In the genomic region with DNA sequence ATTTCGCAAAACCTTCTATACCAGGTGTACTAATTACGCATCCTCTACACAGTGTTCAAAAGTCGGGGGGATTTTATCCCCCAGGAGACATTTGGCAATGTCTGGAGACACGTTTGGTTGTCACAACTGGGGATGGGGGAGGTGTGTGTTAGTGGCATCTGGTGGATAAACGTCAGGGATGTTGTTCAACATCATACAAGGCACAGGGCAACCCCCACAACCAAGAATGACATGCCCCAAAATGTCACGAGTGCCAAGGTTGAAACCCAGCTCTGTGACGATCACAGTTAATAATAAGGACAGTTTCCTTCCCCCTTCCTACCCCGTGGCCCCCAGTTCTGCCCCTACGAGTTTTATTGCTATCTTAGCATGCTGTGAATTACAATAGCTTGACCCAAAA, we compare ENCODE assay signal across 2 cellular contexts.
A peak's percentile ranks its signal among the peaks of the same experiment; 100 is the strongest.
TF ChIP-seq lines count a peak whose summit lies in the region.

No MANE protein-coding gene starts in this region.

TF ChIP-seq in GM23338, 12 proteins besides CTCF, POLR2A, EP300 and RAD21 (continues in another document):
- TF ChIP-seq, protein P1, sequence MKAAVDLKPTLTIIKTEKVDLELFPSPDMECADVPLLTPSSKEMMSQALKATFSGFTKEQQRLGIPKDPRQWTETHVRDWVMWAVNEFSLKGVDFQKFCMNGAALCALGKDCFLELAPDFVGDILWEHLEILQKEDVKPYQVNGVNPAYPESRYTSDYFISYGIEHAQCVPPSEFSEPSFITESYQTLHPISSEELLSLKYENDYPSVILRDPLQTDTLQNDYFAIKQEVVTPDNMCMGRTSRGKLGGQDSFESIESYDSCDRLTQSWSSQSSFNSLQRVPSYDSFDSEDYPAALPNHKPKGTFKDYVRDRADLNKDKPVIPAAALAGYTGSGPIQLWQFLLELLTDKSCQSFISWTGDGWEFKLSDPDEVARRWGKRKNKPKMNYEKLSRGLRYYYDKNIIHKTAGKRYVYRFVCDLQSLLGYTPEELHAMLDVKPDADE (IDR thresholded peaks at IDR 0.05), result no peak
- TF ChIP-seq STAT1 (IDR thresholded peaks at IDR 0.05; ENCODE audit: unreplicated experiment) (no peak), ZNF331 (CRISPR knock-in tag; IDR thresholded peaks at IDR 0.05; ENCODE audit: low read depth) (no peak), CREB1 (CRISPR knock-in tag; IDR thresholded peaks at IDR 0.05; ENCODE audit: low read depth) (no peak), EZH2 (IDR thresholded peaks at IDR 0.05; ENCODE audit: low read depth, unreplicated experiment) (no peak), JUNB (IDR thresholded peaks at IDR 0.05; ENCODE audit: unreplicated experiment) (no peak), NANOG (IDR thresholded peaks at IDR 0.05; ENCODE audit: borderline replicate concordance) (no peak), EZH2phosphoT487 (IDR thresholded peaks at IDR 0.05; ENCODE audit: unreplicated experiment) (no peak)
- TF ChIP-seq, protein P2, sequence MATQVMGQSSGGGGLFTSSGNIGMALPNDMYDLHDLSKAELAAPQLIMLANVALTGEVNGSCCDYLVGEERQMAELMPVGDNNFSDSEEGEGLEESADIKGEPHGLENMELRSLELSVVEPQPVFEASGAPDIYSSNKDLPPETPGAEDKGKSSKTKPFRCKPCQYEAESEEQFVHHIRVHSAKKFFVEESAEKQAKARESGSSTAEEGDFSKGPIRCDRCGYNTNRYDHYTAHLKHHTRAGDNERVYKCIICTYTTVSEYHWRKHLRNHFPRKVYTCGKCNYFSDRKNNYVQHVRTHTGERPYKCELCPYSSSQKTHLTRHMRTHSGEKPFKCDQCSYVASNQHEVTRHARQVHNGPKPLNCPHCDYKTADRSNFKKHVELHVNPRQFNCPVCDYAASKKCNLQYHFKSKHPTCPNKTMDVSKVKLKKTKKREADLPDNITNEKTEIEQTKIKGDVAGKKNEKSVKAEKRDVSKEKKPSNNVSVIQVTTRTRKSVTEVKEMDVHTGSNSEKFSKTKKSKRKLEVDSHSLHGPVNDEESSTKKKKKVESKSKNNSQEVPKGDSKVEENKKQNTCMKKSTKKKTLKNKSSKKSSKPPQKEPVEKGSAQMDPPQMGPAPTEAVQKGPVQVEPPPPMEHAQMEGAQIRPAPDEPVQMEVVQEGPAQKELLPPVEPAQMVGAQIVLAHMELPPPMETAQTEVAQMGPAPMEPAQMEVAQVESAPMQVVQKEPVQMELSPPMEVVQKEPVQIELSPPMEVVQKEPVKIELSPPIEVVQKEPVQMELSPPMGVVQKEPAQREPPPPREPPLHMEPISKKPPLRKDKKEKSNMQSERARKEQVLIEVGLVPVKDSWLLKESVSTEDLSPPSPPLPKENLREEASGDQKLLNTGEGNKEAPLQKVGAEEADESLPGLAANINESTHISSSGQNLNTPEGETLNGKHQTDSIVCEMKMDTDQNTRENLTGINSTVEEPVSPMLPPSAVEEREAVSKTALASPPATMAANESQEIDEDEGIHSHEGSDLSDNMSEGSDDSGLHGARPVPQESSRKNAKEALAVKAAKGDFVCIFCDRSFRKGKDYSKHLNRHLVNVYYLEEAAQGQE (IDR thresholded peaks at IDR 0.05; ENCODE audit: unreplicated experiment), result no peak
- TF ChIP-seq, protein P3, sequence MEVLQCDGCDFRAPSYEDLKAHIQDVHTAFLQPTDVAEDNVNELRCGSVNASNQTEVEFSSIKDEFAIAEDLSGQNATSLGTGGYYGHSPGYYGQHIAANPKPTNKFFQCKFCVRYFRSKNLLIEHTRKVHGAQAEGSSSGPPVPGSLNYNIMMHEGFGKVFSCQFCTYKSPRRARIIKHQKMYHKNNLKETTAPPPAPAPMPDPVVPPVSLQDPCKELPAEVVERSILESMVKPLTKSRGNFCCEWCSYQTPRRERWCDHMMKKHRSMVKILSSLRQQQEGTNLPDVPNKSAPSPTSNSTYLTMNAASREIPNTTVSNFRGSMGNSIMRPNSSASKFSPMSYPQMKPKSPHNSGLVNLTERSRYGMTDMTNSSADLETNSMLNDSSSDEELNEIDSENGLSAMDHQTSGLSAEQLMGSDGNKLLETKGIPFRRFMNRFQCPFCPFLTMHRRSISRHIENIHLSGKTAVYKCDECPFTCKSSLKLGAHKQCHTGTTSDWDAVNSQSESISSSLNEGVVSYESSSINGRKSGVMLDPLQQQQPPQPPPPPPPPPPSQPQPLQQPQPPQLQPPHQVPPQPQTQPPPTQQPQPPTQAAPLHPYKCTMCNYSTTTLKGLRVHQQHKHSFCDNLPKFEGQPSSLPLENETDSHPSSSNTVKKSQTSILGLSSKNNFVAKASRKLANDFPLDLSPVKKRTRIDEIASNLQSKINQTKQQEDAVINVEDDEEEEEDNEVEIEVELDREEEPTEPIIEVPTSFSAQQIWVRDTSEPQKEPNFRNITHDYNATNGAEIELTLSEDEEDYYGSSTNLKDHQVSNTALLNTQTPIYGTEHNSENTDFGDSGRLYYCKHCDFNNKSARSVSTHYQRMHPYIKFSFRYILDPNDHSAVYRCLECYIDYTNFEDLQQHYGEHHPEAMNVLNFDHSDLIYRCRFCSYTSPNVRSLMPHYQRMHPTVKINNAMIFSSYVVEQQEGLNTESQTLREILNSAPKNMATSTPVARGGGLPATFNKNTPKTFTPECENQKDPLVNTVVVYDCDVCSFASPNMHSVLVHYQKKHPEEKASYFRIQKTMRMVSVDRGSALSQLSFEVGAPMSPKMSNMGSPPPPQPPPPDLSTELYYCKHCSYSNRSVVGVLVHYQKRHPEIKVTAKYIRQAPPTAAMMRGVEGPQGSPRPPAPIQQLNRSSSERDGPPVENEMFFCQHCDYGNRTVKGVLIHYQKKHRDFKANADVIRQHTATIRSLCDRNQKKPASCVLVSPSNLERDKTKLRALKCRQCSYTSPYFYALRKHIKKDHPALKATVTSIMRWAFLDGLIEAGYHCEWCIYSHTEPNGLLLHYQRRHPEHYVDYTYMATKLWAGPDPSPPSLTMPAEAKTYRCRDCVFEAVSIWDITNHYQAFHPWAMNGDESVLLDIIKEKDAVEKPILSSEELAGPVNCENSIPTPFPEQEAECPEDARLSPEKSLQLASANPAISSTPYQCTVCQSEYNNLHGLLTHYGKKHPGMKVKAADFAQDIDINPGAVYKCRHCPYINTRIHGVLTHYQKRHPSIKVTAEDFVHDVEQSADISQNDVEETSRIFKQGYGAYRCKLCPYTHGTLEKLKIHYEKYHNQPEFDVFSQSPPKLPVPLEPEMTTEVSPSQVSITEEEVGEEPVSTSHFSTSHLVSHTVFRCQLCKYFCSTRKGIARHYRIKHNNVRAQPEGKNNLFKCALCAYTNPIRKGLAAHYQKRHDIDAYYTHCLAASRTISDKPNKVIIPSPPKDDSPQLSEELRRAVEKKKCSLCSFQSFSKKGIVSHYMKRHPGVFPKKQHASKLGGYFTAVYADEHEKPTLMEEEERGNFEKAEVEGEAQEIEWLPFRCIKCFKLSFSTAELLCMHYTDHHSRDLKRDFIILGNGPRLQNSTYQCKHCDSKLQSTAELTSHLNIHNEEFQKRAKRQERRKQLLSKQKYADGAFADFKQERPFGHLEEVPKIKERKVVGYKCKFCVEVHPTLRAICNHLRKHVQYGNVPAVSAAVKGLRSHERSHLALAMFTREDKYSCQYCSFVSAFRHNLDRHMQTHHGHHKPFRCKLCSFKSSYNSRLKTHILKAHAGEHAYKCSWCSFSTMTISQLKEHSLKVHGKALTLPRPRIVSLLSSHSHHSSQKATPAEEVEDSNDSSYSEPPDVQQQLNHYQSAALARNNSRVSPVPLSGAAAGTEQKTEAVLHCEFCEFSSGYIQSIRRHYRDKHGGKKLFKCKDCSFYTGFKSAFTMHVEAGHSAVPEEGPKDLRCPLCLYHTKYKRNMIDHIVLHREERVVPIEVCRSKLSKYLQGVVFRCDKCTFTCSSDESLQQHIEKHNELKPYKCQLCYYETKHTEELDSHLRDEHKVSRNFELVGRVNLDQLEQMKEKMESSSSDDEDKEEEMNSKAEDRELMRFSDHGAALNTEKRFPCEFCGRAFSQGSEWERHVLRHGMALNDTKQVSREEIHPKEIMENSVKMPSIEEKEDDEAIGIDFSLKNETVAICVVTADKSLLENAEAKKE (CRISPR knock-in tag; IDR thresholded peaks at IDR 0.05), result no peak

TF ChIP-seq in GM12878, 131 proteins besides CTCF, POLR2A, EP300 and RAD21 (continues in another document):
- TF ChIP-seq RUNX3 (IDR thresholded peaks at IDR 0.05; ENCODE audit: low read length) (no peak), TCF12 (IDR thresholded peaks at IDR 0.05; ENCODE audit: low read depth, low read length) (peak; percentile 49; the same call in 1 of the 2 replicates), MYC (IDR thresholded peaks at IDR 0.05; ENCODE audit: insufficient read depth, insufficient read length, insufficient replicate concordance, low read length, severe bottlenecking) (no peak), RELA (IDR thresholded peaks at IDR 0.05; ENCODE audit: borderline replicate concordance, partially characterized antibody) (no peak), ZNF384 (IDR thresholded peaks at IDR 0.05; ENCODE audit: borderline replicate concordance, low read depth, low read length) (no peak), MTA2 (IDR thresholded peaks at IDR 0.05; ENCODE audit: low read depth) (peak; percentile 48; the same call in 1 of the 2 replicates), NBN (IDR thresholded peaks at IDR 0.05) (peak; percentile 40; the same call in 1 of the 2 replicates), ZNF274 (IDR thresholded peaks at IDR 0.05; ENCODE audit: insufficient read depth, insufficient read length) (no peak), CREB1 (IDR thresholded peaks at IDR 0.05; ENCODE audit: low read depth) (no peak)
- TF ChIP-seq, protein P4, sequence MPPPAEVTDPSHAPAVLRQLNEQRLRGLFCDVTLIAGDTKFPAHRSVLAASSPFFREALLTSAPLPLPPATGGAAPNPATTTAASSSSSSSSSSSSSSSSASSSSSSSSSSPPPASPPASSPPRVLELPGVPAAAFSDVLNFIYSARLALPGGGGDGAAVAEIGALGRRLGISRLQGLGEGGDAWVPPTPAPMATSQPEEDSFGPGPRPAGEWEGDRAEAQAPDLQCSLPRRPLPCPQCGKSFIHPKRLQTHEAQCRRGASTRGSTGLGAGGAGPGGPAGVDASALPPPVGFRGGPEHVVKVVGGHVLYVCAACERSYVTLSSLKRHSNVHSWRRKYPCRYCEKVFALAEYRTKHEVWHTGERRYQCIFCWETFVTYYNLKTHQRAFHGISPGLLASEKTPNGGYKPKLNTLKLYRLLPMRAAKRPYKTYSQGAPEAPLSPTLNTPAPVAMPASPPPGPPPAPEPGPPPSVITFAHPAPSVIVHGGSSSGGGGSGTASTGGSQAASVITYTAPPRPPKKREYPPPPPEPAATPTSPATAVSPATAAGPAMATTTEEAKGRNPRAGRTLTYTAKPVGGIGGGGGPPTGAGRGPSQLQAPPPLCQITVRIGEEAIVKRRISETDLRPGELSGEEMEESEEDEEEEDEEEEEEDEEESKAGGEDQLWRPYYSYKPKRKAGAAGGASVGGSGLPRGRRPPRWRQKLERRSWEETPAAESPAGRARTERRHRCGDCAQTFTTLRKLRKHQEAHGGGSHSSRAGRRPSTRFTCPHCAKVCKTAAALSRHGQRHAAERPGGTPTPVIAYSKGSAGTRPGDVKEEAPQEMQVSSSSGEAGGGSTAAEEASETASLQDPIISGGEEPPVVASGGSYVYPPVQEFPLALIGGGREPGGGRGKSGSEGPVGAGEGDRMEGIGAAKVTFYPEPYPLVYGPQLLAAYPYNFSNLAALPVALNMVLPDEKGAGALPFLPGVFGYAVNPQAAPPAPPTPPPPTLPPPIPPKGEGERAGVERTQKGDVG (CRISPR knock-in tag; IDR thresholded peaks at IDR 0.05), result no peak
- TF ChIP-seq, protein P5, sequence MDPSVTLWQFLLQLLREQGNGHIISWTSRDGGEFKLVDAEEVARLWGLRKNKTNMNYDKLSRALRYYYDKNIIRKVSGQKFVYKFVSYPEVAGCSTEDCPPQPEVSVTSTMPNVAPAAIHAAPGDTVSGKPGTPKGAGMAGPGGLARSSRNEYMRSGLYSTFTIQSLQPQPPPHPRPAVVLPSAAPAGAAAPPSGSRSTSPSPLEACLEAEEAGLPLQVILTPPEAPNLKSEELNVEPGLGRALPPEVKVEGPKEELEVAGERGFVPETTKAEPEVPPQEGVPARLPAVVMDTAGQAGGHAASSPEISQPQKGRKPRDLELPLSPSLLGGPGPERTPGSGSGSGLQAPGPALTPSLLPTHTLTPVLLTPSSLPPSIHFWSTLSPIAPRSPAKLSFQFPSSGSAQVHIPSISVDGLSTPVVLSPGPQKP (IDR thresholded peaks at IDR 0.05; ENCODE audit: low read depth, low read length), result no peak
- TF ChIP-seq, protein P6, sequence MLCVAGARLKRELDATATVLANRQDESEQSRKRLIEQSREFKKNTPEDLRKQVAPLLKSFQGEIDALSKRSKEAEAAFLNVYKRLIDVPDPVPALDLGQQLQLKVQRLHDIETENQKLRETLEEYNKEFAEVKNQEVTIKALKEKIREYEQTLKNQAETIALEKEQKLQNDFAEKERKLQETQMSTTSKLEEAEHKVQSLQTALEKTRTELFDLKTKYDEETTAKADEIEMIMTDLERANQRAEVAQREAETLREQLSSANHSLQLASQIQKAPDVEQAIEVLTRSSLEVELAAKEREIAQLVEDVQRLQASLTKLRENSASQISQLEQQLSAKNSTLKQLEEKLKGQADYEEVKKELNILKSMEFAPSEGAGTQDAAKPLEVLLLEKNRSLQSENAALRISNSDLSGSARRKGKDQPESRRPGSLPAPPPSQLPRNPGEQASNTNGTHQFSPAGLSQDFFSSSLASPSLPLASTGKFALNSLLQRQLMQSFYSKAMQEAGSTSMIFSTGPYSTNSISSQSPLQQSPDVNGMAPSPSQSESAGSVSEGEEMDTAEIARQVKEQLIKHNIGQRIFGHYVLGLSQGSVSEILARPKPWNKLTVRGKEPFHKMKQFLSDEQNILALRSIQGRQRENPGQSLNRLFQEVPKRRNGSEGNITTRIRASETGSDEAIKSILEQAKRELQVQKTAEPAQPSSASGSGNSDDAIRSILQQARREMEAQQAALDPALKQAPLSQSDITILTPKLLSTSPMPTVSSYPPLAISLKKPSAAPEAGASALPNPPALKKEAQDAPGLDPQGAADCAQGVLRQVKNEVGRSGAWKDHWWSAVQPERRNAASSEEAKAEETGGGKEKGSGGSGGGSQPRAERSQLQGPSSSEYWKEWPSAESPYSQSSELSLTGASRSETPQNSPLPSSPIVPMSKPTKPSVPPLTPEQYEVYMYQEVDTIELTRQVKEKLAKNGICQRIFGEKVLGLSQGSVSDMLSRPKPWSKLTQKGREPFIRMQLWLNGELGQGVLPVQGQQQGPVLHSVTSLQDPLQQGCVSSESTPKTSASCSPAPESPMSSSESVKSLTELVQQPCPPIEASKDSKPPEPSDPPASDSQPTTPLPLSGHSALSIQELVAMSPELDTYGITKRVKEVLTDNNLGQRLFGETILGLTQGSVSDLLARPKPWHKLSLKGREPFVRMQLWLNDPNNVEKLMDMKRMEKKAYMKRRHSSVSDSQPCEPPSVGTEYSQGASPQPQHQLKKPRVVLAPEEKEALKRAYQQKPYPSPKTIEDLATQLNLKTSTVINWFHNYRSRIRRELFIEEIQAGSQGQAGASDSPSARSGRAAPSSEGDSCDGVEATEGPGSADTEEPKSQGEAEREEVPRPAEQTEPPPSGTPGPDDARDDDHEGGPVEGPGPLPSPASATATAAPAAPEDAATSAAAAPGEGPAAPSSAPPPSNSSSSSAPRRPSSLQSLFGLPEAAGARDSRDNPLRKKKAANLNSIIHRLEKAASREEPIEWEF (IDR thresholded peaks at IDR 0.05; ENCODE audit: insufficient replicate concordance, low read depth, low read length), result no peak
- TF ChIP-seq, protein P7, sequence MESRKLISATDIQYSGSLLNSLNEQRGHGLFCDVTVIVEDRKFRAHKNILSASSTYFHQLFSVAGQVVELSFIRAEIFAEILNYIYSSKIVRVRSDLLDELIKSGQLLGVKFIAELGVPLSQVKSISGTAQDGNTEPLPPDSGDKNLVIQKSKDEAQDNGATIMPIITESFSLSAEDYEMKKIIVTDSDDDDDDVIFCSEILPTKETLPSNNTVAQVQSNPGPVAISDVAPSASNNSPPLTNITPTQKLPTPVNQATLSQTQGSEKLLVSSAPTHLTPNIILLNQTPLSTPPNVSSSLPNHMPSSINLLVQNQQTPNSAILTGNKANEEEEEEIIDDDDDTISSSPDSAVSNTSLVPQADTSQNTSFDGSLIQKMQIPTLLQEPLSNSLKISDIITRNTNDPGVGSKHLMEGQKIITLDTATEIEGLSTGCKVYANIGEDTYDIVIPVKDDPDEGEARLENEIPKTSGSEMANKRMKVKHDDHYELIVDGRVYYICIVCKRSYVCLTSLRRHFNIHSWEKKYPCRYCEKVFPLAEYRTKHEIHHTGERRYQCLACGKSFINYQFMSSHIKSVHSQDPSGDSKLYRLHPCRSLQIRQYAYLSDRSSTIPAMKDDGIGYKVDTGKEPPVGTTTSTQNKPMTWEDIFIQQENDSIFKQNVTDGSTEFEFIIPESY (IDR thresholded peaks at IDR 0.05), result no peak
